13 cellular contexts compared by ENCODE assay signal in the genomic region with DNA sequence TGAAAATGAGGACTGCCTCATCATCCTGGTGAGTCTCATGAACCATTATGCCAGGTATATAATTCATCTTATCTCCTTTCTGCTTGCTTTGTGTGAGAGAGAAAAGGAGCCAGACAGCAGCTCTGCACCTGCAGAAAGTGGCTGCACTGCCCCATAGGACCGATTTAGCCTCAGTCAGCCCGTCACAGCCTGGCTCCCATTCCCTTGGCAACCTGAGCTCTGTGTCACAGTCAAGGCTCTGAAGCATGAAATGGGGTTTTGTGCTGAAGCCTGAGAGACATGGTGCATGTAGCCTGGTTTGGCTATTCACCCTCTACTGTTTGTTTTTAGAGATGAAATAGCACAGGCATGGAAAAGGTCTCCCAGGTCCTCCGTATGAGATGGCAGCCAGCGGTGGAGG.
DNase-seq lines count a peak whose midpoint lies in the region; ATAC-seq and TF ChIP-seq lines count a peak whose summit lies in the region.
"Had no signal": no experiment of that assay in that cellular context is flagged by ENCODE, and none has a peak within 500 bp of the region (broad histone marks: within the 10 kb centered on the region; RNA-seq: fewer than 3 reads in every experiment).

No MANE protein-coding gene starts in this region.

- peak overlapping the region; percentile 53 for H3K4me3 ChIP-seq in DOHH2 (ENCODE audit: low read length)
- no peak overlapping the region for H3K4me3 ChIP-seq in body of pancreas
- no peak overlapping the region for H3K4me3 ChIP-seq in naive thymus-derived CD4-positive, alpha-beta T cell (ENCODE audit: low read length)
- H3K4me3 ChIP-seq: Peyer's patch, tibial artery had no signal

- CTCF ChIA-PET in naive thymus-derived CD4-positive, alpha-beta T cell (lab: Charles Lee) = no interaction called here

- no peaks in the 10 kb centered on the region for H3K79me2 ChIP-seq in DOHH2 (ENCODE audit: control insufficient read depth, low read length)

- no peaks in the 10 kb centered on the region for H3K4me1 Mint-ChIP-seq in naive thymus-derived CD4-positive, alpha-beta T cell

- H3K27ac Mint-ChIP-seq in naive thymus-derived CD4-positive, alpha-beta T cell = no peak overlapping the region
- H3K27ac Mint-ChIP-seq: CD4-positive, alpha-beta T cell had no signal

- ATAC-seq in GM21529 (IDR thresholded peaks at IDR 0.05; ENCODE audit: unreplicated experiment) = peak; percentile 60
- peak; percentile 89 for ATAC-seq in body of pancreas
- no peak for ATAC-seq in naive thymus-derived CD4-positive, alpha-beta T cell

- no peaks in the 10 kb centered on the region for H3F3A ChIP-seq in DOHH2 (ENCODE audit: control insufficient read depth, insufficient read depth)

- peaks cover 0 to 7% (median 0%) of the 10 kb centered on the region in 11 donors for H3K9me3 Mint-ChIP-seq in naive thymus-derived CD4-positive, alpha-beta T cell
- H3K9me3 Mint-ChIP-seq: CD4-positive, alpha-beta T cell had no signal

- TF ChIP-seq POLR2A in body of pancreas (IDR thresholded peaks at IDR 0.05) = peak in 2 of 3 donors; percentile 21 to 22

- peaks cover 0 to 17% (median 4%) of the 10 kb centered on the region in 5 donors for H3K27me3 Mint-ChIP-seq in naive thymus-derived CD4-positive, alpha-beta T cell

- peak overlapping the region; percentile 73 for H3K4me2 ChIP-seq in DOHH2 (ENCODE audit: low read length)

- no peaks in the 10 kb centered on the region for H4K20me1 ChIP-seq in DOHH2 (ENCODE audit: control insufficient read depth, insufficient read depth, low read depth, low read length)

- intact Hi-C loops in body of pancreas (cut with DNase I) (no loop called here), head of caudate nucleus (cut with DNase I) (no loop called here)
- intact Hi-C loops in naive thymus-derived CD4-positive, alpha-beta T cell (cut with micrococcal nuclease) = no loop called here

- H3K36me3 Mint-ChIP-seq in naive thymus-derived CD4-positive, alpha-beta T cell = peaks cover 0 to 3% (median 0%) of the 10 kb centered on the region in 5 donors

- H3K9me2 ChIP-seq in DOHH2 (replicated peaks; ENCODE audit: control insufficient read depth, low read length) = no peaks in the 10 kb centered on the region

- peak overlapping the region; percentile 65 for H3K27ac ChIP-seq in DOHH2 (ENCODE audit: low read depth, low read length)
- peak overlapping the region; percentile 37 to 77 (median 72) for H3K27ac ChIP-seq in body of pancreas
- no peak overlapping the region for H3K27ac ChIP-seq in naive thymus-derived CD4-positive, alpha-beta T cell (ENCODE audit: low read depth, low read length)
- H3K27ac ChIP-seq: tibial artery had no signal

- TF ChIP-seq CTCF in DOHH2 (IDR thresholded peaks at IDR 0.05; ENCODE audit: low read depth, low read length, poor library complexity, severe bottlenecking) (no peak), body of pancreas (IDR thresholded peaks at IDR 0.05) (no peak)

- no peaks in the 10 kb centered on the region for H3K27me3 ChIP-seq in DOHH2 (ENCODE audit: control insufficient read depth, low read length)
- no peaks in the 10 kb centered on the region for H3K27me3 ChIP-seq in body of pancreas
- H3K27me3 ChIP-seq in naive thymus-derived CD4-positive, alpha-beta T cell (ENCODE audit: control insufficient read depth in 2 of 2, insufficient read depth in 2 of 2, low read length in 2 of 2) = no peaks in the 10 kb centered on the region
- H3K27me3 ChIP-seq: Peyer's patch, tibial artery had no signal

- H3K4me3 Mint-ChIP-seq in naive thymus-derived CD4-positive, alpha-beta T cell = no peak overlapping the region
- H3K4me3 Mint-ChIP-seq: CD4-positive, alpha-beta T cell had no signal

- no peaks in the 10 kb centered on the region for H3K9me3 ChIP-seq in DOHH2 (ENCODE audit: control insufficient read depth, insufficient read depth, low read length)
- no peaks in the 10 kb centered on the region for H3K9me3 ChIP-seq in body of pancreas
- H3K9me3 ChIP-seq in naive thymus-derived CD4-positive, alpha-beta T cell (ENCODE audit: control insufficient read depth in 2 of 3, low read length in 3 of 3) = no peaks in the 10 kb centered on the region
- H3K9me3 ChIP-seq: Peyer's patch, tibial artery had no signal

- 31 to 53% methylated on average over 3 to 4 of the region's 4 CpGs for WGBS in body of pancreas, 2 donors

- POLR2A ChIA-PET in naive thymus-derived CD4-positive, alpha-beta T cell (lab: Charles Lee) = no interaction called here

- H3K4me1 ChIP-seq in DOHH2 (ENCODE audit: control insufficient read depth, low read length) (peaks cover 26% of the 10 kb centered on the region), body of pancreas (peaks cover 59% of the 10 kb centered on the region)
- no peaks in the 10 kb centered on the region for H3K4me1 ChIP-seq in naive thymus-derived CD4-positive, alpha-beta T cell (ENCODE audit: control insufficient read depth in 2 of 2, insufficient read depth in 2 of 2, low read length in 2 of 2)
- H3K4me1 ChIP-seq: tibial artery had no signal

- H3K36me3 ChIP-seq in DOHH2 (ENCODE audit: control insufficient read depth, low read length) (no peaks in the 10 kb centered on the region), body of pancreas (replicated peaks in 1 of 2; ENCODE audit: insufficient read depth in 1 of 2, low read depth in 2 of 2) (no peaks in the 10 kb centered on the region)
- no peaks in the 10 kb centered on the region for H3K36me3 ChIP-seq in naive thymus-derived CD4-positive, alpha-beta T cell (ENCODE audit: control insufficient read depth in 2 of 3, insufficient read depth in 3 of 3, low read length in 3 of 3)
- H3K36me3 ChIP-seq: Peyer's patch, tibial artery had no signal

- DNase-seq in NCI-H1105 (lab: John Stamatoyannopoulos, UW) (peak; percentile 57), body of pancreas (peak; percentile 84 to 94 (median 92)), head of caudate nucleus (no peak), LoVo (ENCODE audit: low spot score) (no peak), activated gamma-delta T cell (lab: John Stamatoyannopoulos, UW) (no peak)
- no peak for DNase-seq in naive thymus-derived CD4-positive, alpha-beta T cell
- DNase-seq: activated T-cell treated with anti-CD3 and anti-CD28 coated beads for 4 hours; CD4-positive, alpha-beta T cell; effector CD8-positive, alpha-beta T cell; Peyer's patch; tibial artery had no signal

Comparison
In these comparisons a context has a peak if more than half of its experiments do, and no peak if none do; other contexts are left out.
1. DNase-seq: peak in NCI-H1105 (single experiment) and body of pancreas (4 of 4); none in head of caudate nucleus (0 of 42), LoVo (single experiment), naive thymus-derived CD4-positive, alpha-beta T cell (0 of 9) and activated gamma-delta T cell (single experiment).